Comparison of ENCODE assay signal across 13 cellular contexts in the genomic region with DNA sequence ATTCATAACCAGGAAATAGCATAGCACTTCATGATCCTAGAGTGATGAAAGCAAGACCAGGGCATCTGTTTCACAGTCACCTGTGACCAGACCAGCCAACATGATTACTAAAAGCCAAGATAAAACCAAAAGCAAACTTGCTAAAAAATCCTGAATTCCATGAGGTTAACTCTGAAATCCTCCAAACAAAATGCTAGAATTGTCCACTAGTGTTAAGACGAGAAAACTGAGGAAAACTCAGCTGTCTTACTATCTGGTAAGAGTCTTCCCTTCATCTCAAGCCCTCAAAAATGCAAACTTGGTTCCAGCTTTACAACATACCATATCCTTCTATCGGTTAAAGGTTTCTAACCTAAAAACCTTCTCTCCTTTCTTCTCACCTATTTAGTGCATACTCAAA. TPM values are rescaled to one million over a fixed set of nuclear protein-coding genes. Genes with fewer than 3 reads are reported as not detected.
DNase-seq lines count a peak whose midpoint lies in the region; ATAC-seq and TF ChIP-seq lines count a peak whose summit lies in the region.
"Had no signal": no experiment of that assay in that cellular context is flagged by ENCODE, and none has a peak within 500 bp of the region (broad histone marks: within the 10 kb centered on the region; RNA-seq: fewer than 3 reads in every experiment).

No MANE protein-coding gene starts in this region.

- H3K9me3 ChIP-seq in CD4-positive, alpha-beta memory T cell (ENCODE audit: control insufficient read depth in 1 of 2, low read length in 2 of 2), result no peaks in the 10 kb centered on the region
- H3K9me3 ChIP-seq in vagina, result no peaks in the 10 kb centered on the region
- H3K9me3 ChIP-seq: sigmoid colon had no signal

- peaks cover 26% of the 10 kb centered on the region for H3K36me3 ChIP-seq in CD4-positive, alpha-beta memory T cell (ENCODE audit: insufficient read depth, low read length)
- peaks cover 0 to 45% of the 10 kb centered on the region in 2 donors for H3K36me3 ChIP-seq in vagina

- POLR2A ChIA-PET in CD4-positive, alpha-beta memory T cell (lab: Charles Lee; ENCODE audit: partially characterized antibody), result interaction anchor here (1.0 to 4.8 kb wide), 8 partner anchors 9 to 56 kb away, joined by 3 to 64 read pairs (median 6); a partner anchor contains a TSS

- CTCF ChIA-PET in CD4-positive, alpha-beta memory T cell (lab: Charles Lee; ENCODE audit: partially characterized antibody), result interaction anchor here (1.2 to 4.1 kb wide), 6 partner anchors 12 to 571 kb away, joined by 3 to 35 read pairs (median 8); a partner anchor contains a TSS

- peaks cover 19 to 43% of the 10 kb centered on the region in 2 donors for H3K36me3 Mint-ChIP-seq in CD4-positive, alpha-beta memory T cell
- H3K36me3 Mint-ChIP-seq in activated naive CD4-positive, alpha-beta T cell treated with anti-CD3 and anti-CD28 coated beads, Interleukin-2, amount 50 U/mL, for 72 hours, result peaks cover 10 to 22% of the 10 kb centered on the region in 2 donors
- peaks cover 8 to 14% of the 10 kb centered on the region in 2 donors for H3K36me3 Mint-ChIP-seq in naive B cell

- DNase-seq in CD4-positive, alpha-beta memory T cell, result no peak
- no peak for DNase-seq in activated naive CD4-positive, alpha-beta T cell treated with anti-CD3 and anti-CD28 coated beads, Interleukin-2, amount 50 U/mL, for 72 hours (ENCODE audit: low spot score in 2 of 2)
- DNase-seq in naive B cell (no peak), NCI-H1092 (lab: John Stamatoyannopoulos, UW) (no peak), erythroblast (lab: John Stamatoyannopoulos, UW) (no peak), vagina (ENCODE audit: extremely low spot score in 2 of 2) (no peak)
- DNase-seq: kidney, NCI-H2081 treated with DMSO at 0.1 percent for 48 hours, sigmoid colon, WERI-Rb-1 had no signal

- peak overlapping the region; percentile 87 to 99 (median 96) for H3K27ac Mint-ChIP-seq in CD4-positive, alpha-beta memory T cell
- H3K27ac Mint-ChIP-seq in activated naive CD4-positive, alpha-beta T cell treated with anti-CD3 and anti-CD28 coated beads, Interleukin-2, amount 50 U/mL, for 72 hours, result peak overlapping the region; percentile 94 to 100
- peak overlapping the region in 4 of 6 donors; percentile 4 to 95 (median 84) for H3K27ac Mint-ChIP-seq in naive B cell

- TF ChIP-seq POLR2A in GM18505 (IDR thresholded peaks at IDR 0.05; ENCODE audit: borderline replicate concordance, extremely low read depth, insufficient read depth, insufficient read length) (peak; percentile 19), erythroblast (IDR thresholded peaks at IDR 0.05; ENCODE audit: low read length) (no peak), vagina (IDR thresholded peaks at IDR 0.05) (no peak)

- H3K27ac ChIP-seq in CD4-positive, alpha-beta memory T cell (ENCODE audit: low read depth, low read length), result peak overlapping the region; percentile 58
- no peak overlapping the region for H3K27ac ChIP-seq in vagina

- H3K27me3 ChIP-seq in CD4-positive, alpha-beta memory T cell (ENCODE audit: insufficient read depth, low read length), result no peaks in the 10 kb centered on the region
- no peaks in the 10 kb centered on the region for H3K27me3 ChIP-seq in vagina

- no peak for TF ChIP-seq CTCF in vagina (IDR thresholded peaks at IDR 0.05)

- H3K9me3 Mint-ChIP-seq in CD4-positive, alpha-beta memory T cell, result peaks cover 0 to 2% (median 0%) of the 10 kb centered on the region in 8 donors
- H3K9me3 Mint-ChIP-seq in activated naive CD4-positive, alpha-beta T cell treated with anti-CD3 and anti-CD28 coated beads, Interleukin-2, amount 50 U/mL, for 72 hours, result no peaks in the 10 kb centered on the region
- H3K9me3 Mint-ChIP-seq in naive B cell, result no peaks in the 10 kb centered on the region

- peaks cover 54% of the 10 kb centered on the region for H3K4me1 ChIP-seq in CD4-positive, alpha-beta memory T cell (ENCODE audit: insufficient read depth, low read length)
- peaks cover 50% of the 10 kb centered on the region for H3K4me1 ChIP-seq in vagina

- H3K4me3 Mint-ChIP-seq in CD4-positive, alpha-beta memory T cell, result peak overlapping the region in 7 of 8 donors; percentile 49 to 100 (median 100)
- H3K4me3 Mint-ChIP-seq in naive B cell, result peak overlapping the region in 6 of 8 donors; percentile 1 to 100 (median 97)
- H3K4me3 Mint-ChIP-seq: CD14-positive monocyte had no signal

- peaks cover 34 to 65% (median 52%) of the 10 kb centered on the region in 4 donors for H3K4me1 Mint-ChIP-seq in CD4-positive, alpha-beta memory T cell
- H3K4me1 Mint-ChIP-seq in naive B cell, result peaks cover 43 to 55% (median 50%) of the 10 kb centered on the region in 3 donors

- no peak for ATAC-seq in GM18505 (IDR thresholded peaks at IDR 0.05; ENCODE audit: unreplicated experiment)
- ATAC-seq in activated naive CD4-positive, alpha-beta T cell treated with anti-CD3 and anti-CD28 coated beads, Interleukin-2, amount 50 U/mL, for 72 hours, result no peak
- ATAC-seq in naive B cell (ENCODE audit: low read depth in 2 of 2), result no peak

- intact Hi-C loops in CD4-positive, alpha-beta memory T cell (cut with micrococcal nuclease), result loop anchor here (5.0 kb wide), 2 partner anchors 197 to 288 kb away; a partner anchor contains a TSS
- intact Hi-C loops in vagina (cut with DNase I), result no loop called here

- no peak overlapping the region for H3K4me3 ChIP-seq in CD4-positive, alpha-beta memory T cell (ENCODE audit: low read length in 2 of 2)
- no peak overlapping the region for H3K4me3 ChIP-seq in vagina

- H3K27me3 Mint-ChIP-seq in CD4-positive, alpha-beta memory T cell, result no peaks in the 10 kb centered on the region
- no peaks in the 10 kb centered on the region for H3K27me3 Mint-ChIP-seq in naive B cell

RNA-seq across cellular contexts. Expression of a gene that starts 1.3 kb away (rescaled TPM):
- total RNA-seq in CD4-positive, alpha-beta memory T cell, result 10 to 100 TPM; 11.1 to 12.4 TPM
- 1 to 10 TPM; 5.3 to 6.8 TPM for polyA plus RNA-seq in CD4-positive, alpha-beta memory T cell
- total RNA-seq in activated naive CD4-positive, alpha-beta T cell treated with anti-CD3 and anti-CD28 coated beads, Interleukin-2, amount 50 U/mL, for 72 hours, result 100 to 1,000 TPM; 108 to 148 TPM
- 1 to 10 TPM; 2.0 to 5.4 (median 4.2) TPM for polyA plus RNA-seq in naive B cell (ENCODE audit: low read depth in 6 of 6)
- total RNA-seq in vagina, result 39.5 TPM

RNA-seq across cellular contexts. Expression of a gene that starts 8.6 kb away (rescaled TPM):
- not detected for total RNA-seq in CD4-positive, alpha-beta memory T cell
- not detected for polyA plus RNA-seq in CD4-positive, alpha-beta memory T cell
- not detected for total RNA-seq in activated naive CD4-positive, alpha-beta T cell treated with anti-CD3 and anti-CD28 coated beads, Interleukin-2, amount 50 U/mL, for 72 hours
- polyA plus RNA-seq in naive B cell (ENCODE audit: low read depth in 6 of 6), result not detected
- not detected for total RNA-seq in vagina
- total RNA-seq: kidney, sigmoid colon had no signal
- polyA plus RNA-seq: CD14-positive monocyte, endothelial cell of umbilical vein had no signal

RNA-seq across cellular contexts. Expression of a gene that starts 33.7 kb away (rescaled TPM):
- total RNA-seq in CD4-positive, alpha-beta memory T cell, result 100 to 1,000 TPM; 307 to 325 TPM
- 10 to 100 TPM; 26.6 to 49.2 TPM for polyA plus RNA-seq in CD4-positive, alpha-beta memory T cell
- 100 to 1,000 TPM; 136 to 238 TPM for total RNA-seq in activated naive CD4-positive, alpha-beta T cell treated with anti-CD3 and anti-CD28 coated beads, Interleukin-2, amount 50 U/mL, for 72 hours
- 10 to 100 TPM; 36.1 to 77.5 (median 61.2) TPM for polyA plus RNA-seq in naive B cell (ENCODE audit: low read depth in 6 of 6)
- 125 TPM for total RNA-seq in vagina

RNA-seq across cellular contexts. Expression of a gene that starts 59.0 kb away (rescaled TPM):
- total RNA-seq in CD4-positive, alpha-beta memory T cell, result 1 to 10 TPM; 3.4 to 4.3 TPM
- polyA plus RNA-seq in CD4-positive, alpha-beta memory T cell, result 1 to 10 TPM in 1 of 2 donors, under 1 TPM in 1; 0.79 to 1.2 TPM
- 1 to 10 TPM; 4.2 to 6.3 TPM for total RNA-seq in activated naive CD4-positive, alpha-beta T cell treated with anti-CD3 and anti-CD28 coated beads, Interleukin-2, amount 50 U/mL, for 72 hours
- 10 to 100 TPM; 12.9 to 56.1 (median 32.8) TPM for polyA plus RNA-seq in naive B cell (ENCODE audit: low read depth in 6 of 6)
- total RNA-seq in vagina, result 5.9 TPM
